In the genomic region with DNA sequence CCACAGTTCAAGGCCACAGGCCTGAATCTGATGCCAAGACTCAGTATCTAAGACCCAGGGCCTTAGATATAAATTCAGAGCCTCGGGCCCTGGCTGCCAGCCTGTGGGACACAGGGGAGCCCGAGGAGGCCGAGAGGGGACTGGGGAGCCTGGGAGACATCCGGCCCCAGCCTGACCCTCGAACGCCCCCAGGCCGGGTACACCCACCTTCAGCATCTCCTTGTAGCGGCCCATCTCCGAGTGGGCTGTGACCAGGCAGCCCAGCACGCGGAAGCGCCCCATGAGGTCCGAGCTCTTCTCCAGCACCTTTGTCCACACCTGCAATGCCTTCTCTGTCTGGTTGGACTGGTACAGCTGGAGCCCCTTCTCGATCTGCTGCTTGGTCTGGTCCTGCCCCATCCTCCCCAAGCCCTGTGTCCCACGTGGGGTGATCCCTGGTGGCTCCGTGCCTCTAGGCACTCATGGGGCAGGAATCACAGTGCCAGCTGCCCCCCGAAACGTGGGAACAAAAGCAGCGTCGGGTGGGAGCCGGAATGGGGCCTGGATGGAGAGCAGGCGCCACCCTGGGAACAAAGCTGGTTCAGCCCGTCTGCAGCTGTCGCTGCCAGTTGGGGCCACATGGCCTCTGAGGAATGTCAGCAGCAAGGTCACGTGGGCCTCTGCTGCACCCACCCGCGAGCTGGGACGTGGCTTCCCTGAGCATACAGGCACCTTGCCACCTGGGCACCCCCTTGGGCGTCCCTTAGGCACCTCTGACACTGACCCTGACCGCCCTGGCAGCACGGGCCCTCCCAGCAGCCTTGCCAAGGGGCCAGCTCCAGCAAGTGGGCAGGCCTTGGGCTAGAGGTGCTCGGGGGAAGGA, we compare ENCODE assay signal across 20 cellular contexts. TPM values are rescaled to one million over a fixed set of nuclear protein-coding genes. Genes with fewer than 3 reads are reported as not detected.
DNase-seq lines count a peak whose midpoint lies in the region; ATAC-seq and TF ChIP-seq lines count a peak whose summit lies in the region.
"Had no signal": no experiment of that assay in that cellular context is flagged by ENCODE, and none has a peak within 500 bp of the region (broad histone marks: within the 10 kb centered on the region; RNA-seq: fewer than 3 reads in every experiment).

A gene (minus strand): TSS at position 571 of the 862 bp plus-strand sequence. CDS start 172 bp downstream, at position 399.

- ATAC-seq in GM23338 (peak; percentile 43), left lobe of liver (peak; percentile 38), sciatic nerve (peak; percentile 15), GM21515 (IDR thresholded peaks at IDR 0.05; ENCODE audit: unreplicated experiment) (no peak)
- ATAC-seq in activated T-helper 17 cell treated with anti-CD3 and anti-CD28 coated beads, Interleukin-2, amount 50 U/mL, for 72 hours (replicated peaks) = no peak

- no peaks in the 10 kb centered on the region for H3K9me2 ChIP-seq in GM23338 (ENCODE audit: insufficient read depth)

- H3K4me2 ChIP-seq in GM23338 = no peak within 1 kb of the TSS
- H3K4me2 ChIP-seq: hepatocyte had no signal

- H3F3A ChIP-seq in GM23338 (replicated peaks; ENCODE audit: low read depth) = no peaks in the 10 kb centered on the region

- WGBS in thyroid gland, 2 donors = 81 to 88% methylated on average over 15 to 26 of the region's 32 CpGs
- WGBS in transverse colon (ENCODE audit: low coverage in 1 of 2), 2 donors = 88% methylated on average over 31 of the region's 32 CpGs; no CpG with 5 or more reads in 1 of the 2 donors

- no peak within 1 kb of the TSS for H3K27ac Mint-ChIP-seq in GM23338
- H3K27ac Mint-ChIP-seq in activated T-helper 17 cell treated with anti-CD3 and anti-CD28 coated beads, Interleukin-2, amount 50 U/mL, for 72 hours = peak within 1 kb of the TSS; percentile 20

- H4K20me1 ChIP-seq in GM23338 (replicated peaks; ENCODE audit: insufficient read depth) = no peaks in the 10 kb centered on the region

- no peaks in the 10 kb centered on the region for H3K79me2 ChIP-seq in GM23338 (replicated peaks; ENCODE audit: insufficient read depth)
- H3K79me2 ChIP-seq: hepatocyte had no signal

- no peak for DNase-seq in GM23338 (ENCODE audit: low spot score)
- DNase-seq in left lobe of liver (ENCODE audit: low spot score) = no peak
- DNase-seq in sciatic nerve (ENCODE audit: low spot score) = no peak
- no peak for DNase-seq in thyroid gland
- no peak for DNase-seq in transverse colon
- no peak for DNase-seq in 8988T
- DNase-seq: activated CD4-positive, alpha-beta T cell treated with anti-CD3 and anti-CD28 coated beads, Interleukin-2, amount 50 U/mL, for 1 hour; activated CD8-positive, alpha-beta memory T cell treated with anti-CD3 and anti-CD28 coated beads, Interleukin-2, amount 50 U/mL, for 48 hours; activated effector memory CD4-positive, alpha-beta T cell treated with Interleukin-2 at 50 U/mL for 16 hours; caudate nucleus; naive B cell; NCI-H146; NCI-H526 treated with DMSO at 0.1 percent for 48 hours; T-helper 1 cell had no signal

- no peaks in the 10 kb centered on the region for H3K4me1 Mint-ChIP-seq in GM23338
- H3K4me1 Mint-ChIP-seq in activated T-helper 17 cell treated with anti-CD3 and anti-CD28 coated beads, Interleukin-2, amount 50 U/mL, for 72 hours = peaks cover 5% of the 10 kb centered on the region

- no peaks in the 10 kb centered on the region for H3K27me3 Mint-ChIP-seq in GM23338 (ENCODE audit: insufficient read depth, low read depth, poor library complexity)
- no peaks in the 10 kb centered on the region for H3K27me3 Mint-ChIP-seq in activated T-helper 17 cell treated with anti-CD3 and anti-CD28 coated beads, Interleukin-2, amount 50 U/mL, for 72 hours
- H3K27me3 Mint-ChIP-seq: naive B cell had no signal

- H3K4me1 ChIP-seq in GM23338 (ENCODE audit: insufficient read depth) (no peaks in the 10 kb centered on the region), thyroid gland (no peaks in the 10 kb centered on the region), transverse colon (no peaks in the 10 kb centered on the region)

- H3K36me3 Mint-ChIP-seq in GM23338 (ENCODE audit: low read depth) = no peaks in the 10 kb centered on the region
- no peaks in the 10 kb centered on the region for H3K36me3 Mint-ChIP-seq in activated T-helper 17 cell treated with anti-CD3 and anti-CD28 coated beads, Interleukin-2, amount 50 U/mL, for 72 hours (ENCODE audit: low read depth)
- H3K36me3 Mint-ChIP-seq: naive B cell had no signal

- no peak within 1 kb of the TSS for H3K4me3 Mint-ChIP-seq in GM23338
- no peak within 1 kb of the TSS for H3K4me3 Mint-ChIP-seq in activated T-helper 17 cell treated with anti-CD3 and anti-CD28 coated beads, Interleukin-2, amount 50 U/mL, for 72 hours
- H3K4me3 Mint-ChIP-seq: naive B cell had no signal

- intact Hi-C loops in sciatic nerve (cut with DNase I) (no loop called here), thyroid gland (cut with DNase I) (no loop called here), transverse colon (cut with DNase I; ENCODE audit: low total_unique reads) (no loop called here)

- TF ChIP-seq EP300 in transverse colon (IDR thresholded peaks at IDR 0.05; ENCODE audit: low read depth) = no peak

- TF ChIP-seq POLR2A in thyroid gland (IDR thresholded peaks at IDR 0.05) = no peak
- no peak for TF ChIP-seq POLR2A in transverse colon (IDR thresholded peaks at IDR 0.05)

- peaks cover 2% of the 10 kb centered on the region; the same call in 1 of the 3 replicates for H3K9me3 Mint-ChIP-seq in GM23338
- no peaks in the 10 kb centered on the region for H3K9me3 Mint-ChIP-seq in activated T-helper 17 cell treated with anti-CD3 and anti-CD28 coated beads, Interleukin-2, amount 50 U/mL, for 72 hours
- H3K9me3 Mint-ChIP-seq: naive B cell had no signal

- no peak within 1 kb of the TSS for H2AFZ ChIP-seq in GM23338
- H2AFZ ChIP-seq: hepatocyte had no signal

- H3K9me3 ChIP-seq in thyroid gland = no peaks in the 10 kb centered on the region
- no peaks in the 10 kb centered on the region for H3K9me3 ChIP-seq in transverse colon

- no peaks in the 10 kb centered on the region for H3K27me3 ChIP-seq in GM23338 (ENCODE audit: insufficient read depth)
- no peaks in the 10 kb centered on the region for H3K27me3 ChIP-seq in thyroid gland
- no peaks in the 10 kb centered on the region for H3K27me3 ChIP-seq in transverse colon
- H3K27me3 ChIP-seq: hepatocyte had no signal

- no peak within 1 kb of the TSS for H3K27ac ChIP-seq in GM23338 (ENCODE audit: low read depth)
- H3K27ac ChIP-seq in thyroid gland = no peak within 1 kb of the TSS
- H3K27ac ChIP-seq in transverse colon = no peak within 1 kb of the TSS
- H3K27ac ChIP-seq: hepatocyte had no signal

- in situ Hi-C loops in transverse colon (cut with MboI; ENCODE audit: low pct_ligation_motif_present in 1 of 4, low pct_unique_long_range_greater_than_20kb in 1 of 4, low sequenced_read_pairs in 3 of 4) = no loop called here

- H3K4me3 ChIP-seq in GM23338 = no peak within 1 kb of the TSS
- H3K4me3 ChIP-seq in thyroid gland (replicated peaks in 1 of 3) = no peak within 1 kb of the TSS
- no peak within 1 kb of the TSS for H3K4me3 ChIP-seq in transverse colon
- H3K4me3 ChIP-seq: hepatocyte, lung had no signal

- H3K36me3 ChIP-seq in GM23338 (ENCODE audit: insufficient read depth) = no peaks in the 10 kb centered on the region
- no peaks in the 10 kb centered on the region for H3K36me3 ChIP-seq in thyroid gland
- H3K36me3 ChIP-seq in transverse colon = no peaks in the 10 kb centered on the region

- TF ChIP-seq CTCF in GM23338 (conservative IDR thresholded peaks at IDR 0.05; ENCODE audit: low read depth in 2 of 2) (no peak), thyroid gland (IDR thresholded peaks at IDR 0.05) (no peak), transverse colon (IDR thresholded peaks at IDR 0.05) (no peak)

TF ChIP-seq in GM23338, 12 proteins besides CTCF, POLR2A, EP300 and RAD21 (continues in another document):
- TF ChIP-seq, protein P1, sequence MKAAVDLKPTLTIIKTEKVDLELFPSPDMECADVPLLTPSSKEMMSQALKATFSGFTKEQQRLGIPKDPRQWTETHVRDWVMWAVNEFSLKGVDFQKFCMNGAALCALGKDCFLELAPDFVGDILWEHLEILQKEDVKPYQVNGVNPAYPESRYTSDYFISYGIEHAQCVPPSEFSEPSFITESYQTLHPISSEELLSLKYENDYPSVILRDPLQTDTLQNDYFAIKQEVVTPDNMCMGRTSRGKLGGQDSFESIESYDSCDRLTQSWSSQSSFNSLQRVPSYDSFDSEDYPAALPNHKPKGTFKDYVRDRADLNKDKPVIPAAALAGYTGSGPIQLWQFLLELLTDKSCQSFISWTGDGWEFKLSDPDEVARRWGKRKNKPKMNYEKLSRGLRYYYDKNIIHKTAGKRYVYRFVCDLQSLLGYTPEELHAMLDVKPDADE (IDR thresholded peaks at IDR 0.05) = no peak
- TF ChIP-seq JUNB (IDR thresholded peaks at IDR 0.05; ENCODE audit: unreplicated experiment) (no peak), ZNF114 (CRISPR knock-in tag; IDR thresholded peaks at IDR 0.05) (no peak), ZNF331 (CRISPR knock-in tag; IDR thresholded peaks at IDR 0.05; ENCODE audit: low read depth) (no peak), EZH2 (IDR thresholded peaks at IDR 0.05; ENCODE audit: low read depth, unreplicated experiment) (no peak)

RNA-seq across cellular contexts. Expression of the gene that starts here (rescaled TPM):
- total RNA-seq in GM23338 (2014; rRNA removed; shearing (Covaris generic)) = 0.17 TPM in 1 of 2 replicates, not detected in the other
- 0.23 and 0.59 TPM in 2 replicates for polyA plus RNA-seq in GM23338 (2016; fragmentation: Nextera tagmentation; extraction: Ambion mirVana)
- 1 to 10 TPM; 1.1 to 1.7 TPM for total RNA-seq in activated T-helper 17 cell treated with anti-CD3 and anti-CD28 coated beads, Interleukin-2, amount 50 U/mL, for 72 hours
- total RNA-seq in left lobe of liver = 0.68 TPM
- total RNA-seq in sciatic nerve = 4.9 TPM
- total RNA-seq in thyroid gland = under 1 TPM in 1 of 4 donors, not detected in 3; 0.67 TPM
- total RNA-seq in transverse colon = not detected
- total RNA-seq: G401, hepatocyte, subcutaneous adipose tissue had no signal

Comparison
In these comparisons a context has a peak if more than half of its experiments do, and no peak if none do; other contexts are left out.
1. Peak in ATAC-seq in GM23338; RNA of the gene not detected or under 1 TPM.
2. Peak in ATAC-seq in left lobe of liver; RNA of the gene not detected or under 1 TPM.